ENCODE assay signal across 1 cellular context in genomic region chr12:102939670-102940222, GRCh38.
TF ChIP-seq lines count a peak whose summit lies in the region.

No MANE protein-coding gene starts in this region.

TF ChIP-seq in SK-N-SH treated with all-trans-retinoic acid at 6 μM for 48 hours, 23 proteins besides CTCF, POLR2A, EP300 and RAD21 (continued from another document):
- TF ChIP-seq CREB5 (CRISPR knock-in tag; IDR thresholded peaks at IDR 0.05; ENCODE audit: low read depth): no peak
- no peak for TF ChIP-seq OSR1 (CRISPR knock-in tag; IDR thresholded peaks at IDR 0.05)
TF ChIP-seq in SK-N-SH treated with all-trans-retinoic acid at 6 μM for 48 hours: peak in this region for 0.
